Comparison of ENCODE assay signal across 20 cellular contexts in genomic region chr21:24938592-24938991, GRCh38.
DNase-seq lines count a peak whose midpoint lies in the region; ATAC-seq, FAIRE-seq and TF ChIP-seq lines count a peak whose summit lies in the region.
"Had no signal": no experiment of that assay in that cellular context is flagged by ENCODE, and none has a peak within 500 bp of the region (broad histone marks: within the 10 kb centered on the region; RNA-seq: fewer than 3 reads in every experiment).

No MANE protein-coding gene starts in this region.

- TF ChIP-seq EP300 in HepG2 (IDR thresholded peaks at IDR 0.05; ENCODE audit: low read depth in 2 of 2, low read length in 2 of 2) = no peak
- TF ChIP-seq EP300 in HepG2 (CRISPR knock-in tag; IDR thresholded peaks at IDR 0.05; ENCODE audit: borderline replicate concordance) = no peak

- TF ChIP-seq POLR2A in HepG2 (IDR thresholded peaks at IDR 0.05; ENCODE audit: insufficient read depth in 1 of 2, low read depth in 2 of 2, low read length in 2 of 2) = no peak

- H3K4me3 Mint-ChIP-seq in activated CD4-positive, alpha-beta T cell treated with anti-CD3 and anti-CD28 coated beads, Interleukin-2, amount 10 ng/mL, durations not matched to agents 24 days and 14 days = no peak overlapping the region
- H3K4me3 Mint-ChIP-seq: CD8-positive, alpha-beta T cell; GM23338 had no signal

- H3K27ac ChIP-seq in HepG2 (ENCODE audit: extremely low read length, insufficient read depth, low read length) = no peak overlapping the region
- H3K27ac ChIP-seq: A549, BLaER1 had no signal

- no peaks in the 10 kb centered on the region for H3K36me3 ChIP-seq in HepG2 (replicated peaks in 1 of 2; ENCODE audit: control insufficient read depth in 1 of 2, insufficient read depth in 2 of 2, low read length in 2 of 2)
- H3K36me3 ChIP-seq: BLaER1 had no signal

- CTCF ChIA-PET in HepG2 (lab: Yijun Ruan, JAX; ENCODE audit: low intra/inter-chr PET ratio, low total read pairs) = no interaction called here

- no peak overlapping the region for H2AFZ ChIP-seq in HepG2 (ENCODE audit: low read length)
- H2AFZ ChIP-seq: GM23338 had no signal

- ATAC-seq in HepG2 = no peak
- ATAC-seq: A549; CD8-positive, alpha-beta T cell; GM23338 had no signal

- no peak overlapping the region for H3K4me2 ChIP-seq in HepG2 (ENCODE audit: low read depth, low read length)
- H3K4me2 ChIP-seq: A549, BLaER1, GM23338, SK-N-SH had no signal

- no peaks in the 10 kb centered on the region for H3K27me3 Mint-ChIP-seq in activated CD4-positive, alpha-beta T cell treated with anti-CD3 and anti-CD28 coated beads, Interleukin-2, amount 10 ng/mL, durations not matched to agents 24 days and 14 days

- peak; percentile 48 for DNase-seq in COR-L47 (lab: John Stamatoyannopoulos, UW)
- DNase-seq in NCI-H1105 treated with DMSO at 0.1 percent for 48 hours (lab: John Stamatoyannopoulos, UW) = peak; percentile 80
- peak; percentile 85 for DNase-seq in OCI-M1 (lab: John Stamatoyannopoulos, UW)
- DNase-seq in epithelial cell of esophagus (ENCODE audit: low read depth) = peak; percentile 1
- DNase-seq in DMS153 treated with DMSO at 0.1 percent for 48 hours (lab: John Stamatoyannopoulos, UW; ENCODE audit: unreplicated experiment) = no peak
- DNase-seq in activated CD4-positive, alpha-beta T cell treated with anti-CD3 and anti-CD28 coated beads, Interleukin-2, amount 10 ng/mL, durations not matched to agents 24 days and 14 days = no peak
- no peak for DNase-seq in effector CD8-positive, alpha-beta T cell (lab: John Stamatoyannopoulos, UW)
- no peak for DNase-seq in HepG2 (ENCODE audit: low spot score)
- DNase-seq: CD8-positive, alpha-beta T cell; HCEC 1CT; KBM-7; NCI-H1436; NCI-H524 treated with DMSO at 0.1 percent for 48 hours; NK-92 treated with Interleukin-12 subunit alpha and Interleukin-12 subunit beta, amount 100 ng/mL, for 24 hours; SHP77 treated with DMSO at 0.1 percent for 48 hours; SK-N-SH had no signal

- no peak for FAIRE-seq in HepG2 (lab: Jason Lieb, UNC)
- FAIRE-seq: A549, GM12891 had no signal

- no peaks in the 10 kb centered on the region for H3K79me2 ChIP-seq in HepG2 (ENCODE audit: insufficient read depth, low read length)

- in situ Hi-C loops in HepG2 (cut with HindIII; ENCODE audit: extremely low pct_ligation_motif_present, low pct_unique_long_range_greater_than_20kb) = no loop called here

- H3K9ac ChIP-seq in HepG2 (ENCODE audit: insufficient read depth, low read depth, low read length) = no peak overlapping the region
- H3K9ac ChIP-seq: BLaER1, SK-N-SH had no signal

- no peaks in the 10 kb centered on the region for H3K9me3 Mint-ChIP-seq in activated CD4-positive, alpha-beta T cell treated with anti-CD3 and anti-CD28 coated beads, Interleukin-2, amount 10 ng/mL, durations not matched to agents 24 days and 14 days
- H3K9me3 Mint-ChIP-seq: CD8-positive, alpha-beta T cell had no signal

- H3K4me1 ChIP-seq in HepG2 (ENCODE audit: insufficient read depth, low read length) = no peaks in the 10 kb centered on the region
- H3K4me1 ChIP-seq: A549, BLaER1 had no signal

- peaks cover 75% of the 10 kb centered on the region for H3K9me3 ChIP-seq in HepG2 (ENCODE audit: low read length)
- H3K9me3 ChIP-seq: A549, BLaER1, SK-N-SH had no signal

- H3K27me3 ChIP-seq in HepG2 (ENCODE audit: control insufficient read depth in 1 of 2, insufficient read depth in 2 of 2, low read length in 2 of 2) = no peaks in the 10 kb centered on the region
- H3K27me3 ChIP-seq: BLaER1 had no signal

- H3K4me3 ChIP-seq in epithelial cell of esophagus (ENCODE audit: low read length) (no peak overlapping the region), HepG2 (replicated peaks in 1 of 3; ENCODE audit: insufficient read depth in 1 of 3, low read depth in 2 of 3, low read length in 3 of 3) (no peak overlapping the region)
- H3K4me3 ChIP-seq: A549, BLaER1, GM23338 had no signal

- TF ChIP-seq CTCF in epithelial cell of esophagus (IDR thresholded peaks at IDR 0.05; ENCODE audit: insufficient read depth, low read depth, low read length, missing control alignments) (no peak), HepG2 (CRISPR knock-in tag; IDR thresholded peaks at IDR 0.05) (no peak)

- H3K27ac Mint-ChIP-seq in activated CD4-positive, alpha-beta T cell treated with anti-CD3 and anti-CD28 coated beads, Interleukin-2, amount 10 ng/mL, durations not matched to agents 24 days and 14 days = no peak overlapping the region
- H3K27ac Mint-ChIP-seq: CD8-positive, alpha-beta T cell; GM23338 had no signal

- no peaks in the 10 kb centered on the region for H4K20me1 ChIP-seq in HepG2 (ENCODE audit: insufficient read depth, low read length)
- H4K20me1 ChIP-seq: BLaER1 had no signal

- POLR2A ChIA-PET in HepG2 (lab: Yijun Ruan, JAX) = no interaction called here

- no peaks in the 10 kb centered on the region for H3K36me3 Mint-ChIP-seq in activated CD4-positive, alpha-beta T cell treated with anti-CD3 and anti-CD28 coated beads, Interleukin-2, amount 10 ng/mL, durations not matched to agents 24 days and 14 days (ENCODE audit: low read depth)
- H3K36me3 Mint-ChIP-seq: CD8-positive, alpha-beta T cell had no signal

- no peak for TF ChIP-seq RAD21 in HepG2 (CRISPR knock-in tag; IDR thresholded peaks at IDR 0.05)

- WGBS in HepG2 (ENCODE audit: low lambda C conversion rate) = 22% methylated on average over 5 of the region's 5 CpGs

- intact Hi-C loops in activated CD4-positive, alpha-beta T cell treated with anti-CD3 and anti-CD28 coated beads, Interleukin-2, amount 10 ng/mL, durations not matched to agents 24 days and 14 days (cut with micrococcal nuclease) = no loop called here
- intact Hi-C loops in HepG2 (cut with micrococcal nuclease; ENCODE audit: unreplicated experiment) = no loop called here

- no peaks in the 10 kb centered on the region for H3K4me1 Mint-ChIP-seq in activated CD4-positive, alpha-beta T cell treated with anti-CD3 and anti-CD28 coated beads, Interleukin-2, amount 10 ng/mL, durations not matched to agents 24 days and 14 days

- BruUV-seq in HepG2 (replicated peaks; lab: Mats Ljungman, UMichigan) = no TSS peak

TF ChIP-seq in HepG2, 621 proteins besides CTCF, POLR2A, EP300 and RAD21:
- TF ChIP-seq HNF1B (CRISPR knock-in tag; IDR thresholded peaks at IDR 0.05) (no peak), DPF2 (CRISPR knock-in tag; IDR thresholded peaks at IDR 0.05; ENCODE audit: borderline replicate concordance, low read depth) (no peak), SMAD3 (CRISPR knock-in tag; IDR thresholded peaks at IDR 0.05) (no peak), ATM (IDR thresholded peaks at IDR 0.05; ENCODE audit: borderline replicate concordance) (no peak), THYN1 (CRISPR knock-in tag; IDR thresholded peaks at IDR 0.05; ENCODE audit: borderline replicate concordance, low read depth) (no peak)
TF ChIP-seq in HepG2: peak in this region for 0.

Comparison
In these comparisons a context has a peak if more than half of its experiments do, and no peak if none do; other contexts are left out.
1. DNase-seq: peak in COR-L47 (single experiment), NCI-H1105 treated with DMSO at 0.1 percent for 48 hours (single experiment), OCI-M1 (single experiment) and epithelial cell of esophagus (single experiment); none in DMS153 treated with DMSO at 0.1 percent for 48 hours (single experiment), activated CD4-positive, alpha-beta T cell treated with anti-CD3 and anti-CD28 coated beads, Interleukin-2, amount 10 ng/mL, durations not matched to agents 24 days and 14 days (single experiment), effector CD8-positive, alpha-beta T cell (single experiment) and HepG2 (single experiment).